ENCODE assay signal across 24 cellular contexts in the genomic region with DNA sequence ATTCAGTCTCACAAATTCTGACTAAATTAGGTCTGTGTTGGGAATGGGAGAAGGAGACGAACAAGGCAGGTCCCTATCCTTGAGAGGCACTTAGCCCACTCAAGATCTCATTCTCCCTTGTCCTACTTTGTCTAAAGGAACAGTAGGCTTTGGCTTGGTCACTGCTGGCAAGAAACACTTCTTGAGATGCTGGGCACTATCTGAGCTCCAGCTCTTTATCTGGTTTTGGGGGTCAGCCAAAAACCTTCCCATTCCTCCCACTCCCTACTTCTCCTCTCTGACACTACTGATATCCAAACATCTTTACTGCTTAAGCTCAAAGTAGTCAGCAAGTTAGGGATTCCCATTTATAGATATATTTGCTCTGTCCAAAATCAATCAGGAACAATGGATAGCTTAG.
DNase-seq lines count a peak whose midpoint lies in the region; ATAC-seq and TF ChIP-seq lines count a peak whose summit lies in the region.
"Had no signal": no experiment of that assay in that cellular context is flagged by ENCODE, and none has a peak within 500 bp of the region (broad histone marks: within the 10 kb centered on the region; RNA-seq: fewer than 3 reads in every experiment).

No MANE protein-coding gene starts in this region.

- intact Hi-C loops in naive thymus-derived CD4-positive, alpha-beta T cell (cut with micrococcal nuclease): loop anchor here in 1 of 2 donors (10.0 kb wide), 1 partner anchor 303 kb away; no protein-coding TSS in a partner anchor

- CTCF ChIA-PET in activated CD8-positive, alpha-beta memory T cell treated with anti-CD3 and anti-CD28 coated beads, Interleukin-2, amount 10 ng/mL, durations not matched to agents 7 days and 5 days (lab: Charles Lee): interaction anchor here (0.5 to 1.5 kb wide), 3 partner anchors 144 to 794 kb away, joined by 3 to 6 read pairs (median 4); no protein-coding TSS in a partner anchor
- CTCF ChIA-PET in naive thymus-derived CD4-positive, alpha-beta T cell (lab: Charles Lee): interaction anchor here (0.6 kb wide), 1 partner anchor 342 kb away, joined by 3 read pairs; no protein-coding TSS in a partner anchor

- peaks cover 5% of the 10 kb centered on the region for H3K79me2 ChIP-seq in GM23338 (replicated peaks; ENCODE audit: insufficient read depth)

- POLR2A ChIA-PET in naive thymus-derived CD4-positive, alpha-beta T cell (lab: Charles Lee): no interaction called here

- H3K36me3 Mint-ChIP-seq in GM23338 (ENCODE audit: low read depth): peaks cover 2% of the 10 kb centered on the region; the same call in 2 of the 3 replicates
- no peaks in the 10 kb centered on the region for H3K36me3 Mint-ChIP-seq in activated CD8-positive, alpha-beta memory T cell treated with anti-CD3 and anti-CD28 coated beads, Interleukin-2, amount 10 ng/mL, durations not matched to agents 7 days and 5 days
- peaks cover 0 to 25% (median 7%) of the 10 kb centered on the region in 5 donors for H3K36me3 Mint-ChIP-seq in naive thymus-derived CD4-positive, alpha-beta T cell

- 0 out of 2 replicates have a peak, but pooled peaks cover 7% of the 10 kb centered on the region for H3K4me1 ChIP-seq in GM23338 (ENCODE audit: insufficient read depth)
- no peaks in the 10 kb centered on the region for H3K4me1 ChIP-seq in naive thymus-derived CD4-positive, alpha-beta T cell (ENCODE audit: control insufficient read depth in 2 of 2, insufficient read depth in 2 of 2, low read length in 2 of 2)
- H3K4me1 ChIP-seq: BLaER1 treated with 17β-estradiol and CSF1 and Interleukin-3, amounts not matched to agents 10 nM and 100 nM; Caco-2 had no signal

- no peaks in the 10 kb centered on the region for H3K36me3 ChIP-seq in GM23338 (ENCODE audit: insufficient read depth)
- H3K36me3 ChIP-seq in naive thymus-derived CD4-positive, alpha-beta T cell (ENCODE audit: control insufficient read depth in 2 of 3, insufficient read depth in 3 of 3, low read length in 3 of 3): peaks cover 0 to 4% (median 0%) of the 10 kb centered on the region in 3 experiments

- DNase-seq in DMS79 (lab: John Stamatoyannopoulos, UW) (peak; percentile 81), GM23338 (ENCODE audit: low spot score) (no peak), RPMI7951 (ENCODE audit: low read depth) (peak; percentile 6), fibroblast of the aortic adventitia (ENCODE audit: low read depth) (peak; percentile 46), HT-29 (ENCODE audit: low spot score) (no peak)
- no peak for DNase-seq in activated CD8-positive, alpha-beta memory T cell treated with anti-CD3 and anti-CD28 coated beads, Interleukin-2, amount 10 ng/mL, durations not matched to agents 7 days and 5 days
- DNase-seq in naive thymus-derived CD4-positive, alpha-beta T cell: no peak
- DNase-seq: Caco-2; CD8-positive, alpha-beta T cell; H7; Karpas-422; NCI-H1092; NCI-H1417 treated with DMSO at 0.1 percent for 48 hours; NCI-H1694 treated with DMSO at 0.1 percent for 48 hours; NCI-H2081; NCI-H2171 treated with DMSO at 0.1 percent for 48 hours; NCI-H524; NCI-H748 treated with DMSO at 0.1 percent for 48 hours; PC-3 had no signal

- H3K9me2 ChIP-seq in GM23338 (ENCODE audit: insufficient read depth): no peaks in the 10 kb centered on the region

- no peak overlapping the region for H2AFZ ChIP-seq in GM23338

- no peaks in the 10 kb centered on the region for H3K9me3 Mint-ChIP-seq in GM23338
- H3K9me3 Mint-ChIP-seq in activated CD8-positive, alpha-beta memory T cell treated with anti-CD3 and anti-CD28 coated beads, Interleukin-2, amount 10 ng/mL, durations not matched to agents 7 days and 5 days (ENCODE audit: low read depth): no peaks in the 10 kb centered on the region
- H3K9me3 Mint-ChIP-seq in naive thymus-derived CD4-positive, alpha-beta T cell: no peaks in the 10 kb centered on the region
- H3K9me3 Mint-ChIP-seq: CD8-positive, alpha-beta T cell had no signal

- H3K27me3 ChIP-seq in GM23338 (ENCODE audit: insufficient read depth): no peaks in the 10 kb centered on the region
- no peaks in the 10 kb centered on the region for H3K27me3 ChIP-seq in naive thymus-derived CD4-positive, alpha-beta T cell (ENCODE audit: control insufficient read depth in 2 of 2, insufficient read depth in 2 of 2, low read length in 2 of 2)
- H3K27me3 ChIP-seq: BLaER1 treated with 17β-estradiol and CSF1 and Interleukin-3, amounts not matched to agents 10 nM and 100 nM; SJSA1 had no signal

- TF ChIP-seq CTCF in GM23338 (conservative IDR thresholded peaks at IDR 0.05; ENCODE audit: low read depth in 2 of 2): no peak
- TF ChIP-seq CTCF in fibroblast of the aortic adventitia (IDR thresholded peaks at IDR 0.05; ENCODE audit: insufficient read depth, low read length): no peak

- peaks cover 6% of the 10 kb centered on the region; the same call in 1 of the 2 replicates for H4K20me1 ChIP-seq in GM23338 (replicated peaks; ENCODE audit: insufficient read depth)

- ATAC-seq in GM23338 (no peak), GM21619 (IDR thresholded peaks at IDR 0.05; ENCODE audit: unreplicated experiment) (no peak)
- ATAC-seq in activated CD8-positive, alpha-beta memory T cell treated with anti-CD3 and anti-CD28 coated beads, Interleukin-2, amount 10 ng/mL, durations not matched to agents 7 days and 5 days: no peak
- no peak for ATAC-seq in naive thymus-derived CD4-positive, alpha-beta T cell
- ATAC-seq: CD8-positive, alpha-beta T cell; PC-3; Right ventricle myocardium inferior had no signal

- H3K4me3 ChIP-seq in GM23338 (no peak overlapping the region), fibroblast of the aortic adventitia (ENCODE audit: low read depth, low read length) (no peak overlapping the region)
- H3K4me3 ChIP-seq in naive thymus-derived CD4-positive, alpha-beta T cell (ENCODE audit: low read length): no peak overlapping the region
- H3K4me3 ChIP-seq: BLaER1 treated with 17β-estradiol and CSF1 and Interleukin-3, amounts not matched to agents 10 nM and 100 nM; SJSA1 had no signal

- H3F3A ChIP-seq in GM23338 (replicated peaks; ENCODE audit: low read depth): no peaks in the 10 kb centered on the region

- H3K9me3 ChIP-seq in naive thymus-derived CD4-positive, alpha-beta T cell (ENCODE audit: control insufficient read depth in 2 of 3, low read length in 3 of 3): no peaks in the 10 kb centered on the region
- H3K9me3 ChIP-seq: BLaER1 treated with 17β-estradiol and CSF1 and Interleukin-3, amounts not matched to agents 10 nM and 100 nM; Caco-2; SJSA1 had no signal

- H3K4me2 ChIP-seq in GM23338: no peak overlapping the region; the same call in 1 of the 2 replicates
- H3K4me2 ChIP-seq: BLaER1 treated with 17β-estradiol and CSF1 and Interleukin-3, amounts not matched to agents 10 nM and 100 nM had no signal

- 0 out of 2 replicates have a peak overlapping the region, but pooled peaks have one; percentile 19 for H3K27ac Mint-ChIP-seq in GM23338
- H3K27ac Mint-ChIP-seq in activated CD8-positive, alpha-beta memory T cell treated with anti-CD3 and anti-CD28 coated beads, Interleukin-2, amount 10 ng/mL, durations not matched to agents 7 days and 5 days: no peak overlapping the region
- H3K27ac Mint-ChIP-seq in naive thymus-derived CD4-positive, alpha-beta T cell: no peak overlapping the region
- H3K27ac Mint-ChIP-seq: CD8-positive, alpha-beta T cell had no signal

- H3K4me1 Mint-ChIP-seq in GM23338: peaks cover 20% of the 10 kb centered on the region
- H3K4me1 Mint-ChIP-seq in activated CD8-positive, alpha-beta memory T cell treated with anti-CD3 and anti-CD28 coated beads, Interleukin-2, amount 10 ng/mL, durations not matched to agents 7 days and 5 days: no peaks in the 10 kb centered on the region
- peaks cover 0 to 6% (median 0%) of the 10 kb centered on the region in 7 donors for H3K4me1 Mint-ChIP-seq in naive thymus-derived CD4-positive, alpha-beta T cell

- no peak overlapping the region for H3K27ac ChIP-seq in GM23338 (ENCODE audit: low read depth)
- H3K27ac ChIP-seq in naive thymus-derived CD4-positive, alpha-beta T cell (ENCODE audit: low read depth, low read length): no peak overlapping the region
- H3K27ac ChIP-seq: BLaER1 treated with 17β-estradiol and CSF1 and Interleukin-3, amounts not matched to agents 10 nM and 100 nM; HL-60; SJSA1 had no signal

- peaks cover 2% of the 10 kb centered on the region for H3K27me3 Mint-ChIP-seq in GM23338 (ENCODE audit: insufficient read depth, low read depth, poor library complexity)
- no peaks in the 10 kb centered on the region for H3K27me3 Mint-ChIP-seq in activated CD8-positive, alpha-beta memory T cell treated with anti-CD3 and anti-CD28 coated beads, Interleukin-2, amount 10 ng/mL, durations not matched to agents 7 days and 5 days
- H3K27me3 Mint-ChIP-seq in naive thymus-derived CD4-positive, alpha-beta T cell: no peaks in the 10 kb centered on the region

- no peak overlapping the region for H3K4me3 Mint-ChIP-seq in GM23338
- H3K4me3 Mint-ChIP-seq in activated CD8-positive, alpha-beta memory T cell treated with anti-CD3 and anti-CD28 coated beads, Interleukin-2, amount 10 ng/mL, durations not matched to agents 7 days and 5 days: no peak overlapping the region
- no peak overlapping the region for H3K4me3 Mint-ChIP-seq in naive thymus-derived CD4-positive, alpha-beta T cell
- H3K4me3 Mint-ChIP-seq: CD8-positive, alpha-beta T cell had no signal

TF ChIP-seq in GM23338, 12 proteins besides CTCF, POLR2A, EP300 and RAD21:
- no peak for TF ChIP-seq POLR2AphosphoS5 (IDR thresholded peaks at IDR 0.05; ENCODE audit: low read depth)
- TF ChIP-seq STAT1 (IDR thresholded peaks at IDR 0.05; ENCODE audit: unreplicated experiment): no peak
- TF ChIP-seq JUNB (IDR thresholded peaks at IDR 0.05; ENCODE audit: unreplicated experiment): no peak

Comparison
In these comparisons a context has a peak if more than half of its experiments do, and no peak if none do; other contexts are left out.
1. DNase-seq: peak in DMS79 (single experiment), RPMI7951 (single experiment) and fibroblast of the aortic adventitia (single experiment); none in GM23338 (single experiment), activated CD8-positive, alpha-beta memory T cell treated with anti-CD3 and anti-CD28 coated beads, Interleukin-2, amount 10 ng/mL, durations not matched to agents 7 days and 5 days (single experiment), naive thymus-derived CD4-positive, alpha-beta T cell (0 of 9) and HT-29 (single experiment).